Comparison of ENCODE assay signal across 8 cellular contexts in the genomic region with DNA sequence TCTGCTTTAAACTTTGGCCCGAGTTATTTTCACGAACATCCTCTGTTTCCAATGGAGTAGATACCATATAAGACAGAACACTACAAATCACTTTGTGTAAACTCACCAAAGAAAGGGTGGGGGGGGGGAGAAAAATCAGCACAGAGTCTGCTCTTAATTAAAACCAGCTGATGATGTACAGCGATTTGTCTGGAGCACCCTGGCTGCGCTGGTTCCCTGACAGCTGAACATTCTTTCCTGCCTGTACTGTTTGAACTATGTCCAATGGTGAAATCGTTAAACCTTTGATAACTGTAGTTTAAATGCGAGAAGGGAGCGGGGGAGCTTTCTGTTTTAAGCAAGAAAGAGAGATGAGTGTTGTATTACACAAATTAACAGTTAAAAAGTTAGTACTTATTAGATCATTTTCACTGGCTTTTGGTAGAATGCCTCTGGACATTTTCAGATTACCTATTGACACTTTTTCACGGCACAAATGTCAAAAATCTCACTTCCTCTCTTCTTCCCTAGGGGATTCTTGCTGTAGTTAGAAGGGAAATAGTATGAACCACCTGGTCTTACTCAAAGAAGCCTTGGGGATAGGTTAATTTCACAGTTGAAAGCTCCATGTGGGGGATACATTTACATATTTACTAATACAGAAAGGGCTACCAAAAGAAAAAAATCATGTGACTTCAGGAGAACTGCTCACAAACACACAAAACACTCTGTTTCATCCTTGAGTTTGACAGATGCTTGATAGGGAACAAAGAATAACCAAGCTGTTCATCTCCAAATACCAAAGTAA.
DNase-seq lines count a peak whose midpoint lies in the region; ATAC-seq, FAIRE-seq and TF ChIP-seq lines count a peak whose summit lies in the region.

No MANE protein-coding gene starts in this region.

- peaks cover 4% of the 10 kb centered on the region for H3K9me3 Mint-ChIP-seq in mesothelial cell of epicardium
- H3K9me3 Mint-ChIP-seq in naive thymus-derived CD8-positive, alpha-beta T cell, result peaks cover 0 to 4% (median 0%) of the 10 kb centered on the region in 9 donors

- no peak overlapping the region for H3K4me3 Mint-ChIP-seq in mesothelial cell of epicardium
- peak overlapping the region in 1 of 10 donors; percentile 36 for H3K4me3 Mint-ChIP-seq in naive thymus-derived CD8-positive, alpha-beta T cell

- no peaks in the 10 kb centered on the region for H3K27me3 Mint-ChIP-seq in mesothelial cell of epicardium (ENCODE audit: low read depth)
- peaks cover 0 to 4% (median 0%) of the 10 kb centered on the region in 5 donors for H3K27me3 Mint-ChIP-seq in naive thymus-derived CD8-positive, alpha-beta T cell

- no peaks in the 10 kb centered on the region for H3K9me3 ChIP-seq in Karpas-422 (ENCODE audit: low read length)

- peak overlapping the region; percentile 91 for H3K27ac ChIP-seq in Karpas-422 (ENCODE audit: low read length)

- ATAC-seq in GM21576 (IDR thresholded peaks at IDR 0.05; ENCODE audit: unreplicated experiment), result peak; percentile 92
- ATAC-seq in naive thymus-derived CD8-positive, alpha-beta T cell, result no peak

- peak overlapping the region; percentile 78 for H3K4me2 ChIP-seq in Karpas-422 (ENCODE audit: low read depth, low read length, poor library complexity, severe bottlenecking)

- peak; percentile 63 for FAIRE-seq in GM12891 (lab: Jason Lieb, UNC)

- H2AFZ ChIP-seq in Karpas-422 (ENCODE audit: low read length), result no peak overlapping the region

- H3K79me2 ChIP-seq in Karpas-422 (ENCODE audit: low read length), result no peaks in the 10 kb centered on the region

- no peaks in the 10 kb centered on the region for H4K20me1 ChIP-seq in Karpas-422 (ENCODE audit: insufficient read depth, low read depth, low read length)

- POLR2A ChIA-PET in naive thymus-derived CD8-positive, alpha-beta T cell (lab: Charles Lee), result no interaction called here

- H3K36me3 Mint-ChIP-seq in mesothelial cell of epicardium, result no peaks in the 10 kb centered on the region
- H3K36me3 Mint-ChIP-seq in naive thymus-derived CD8-positive, alpha-beta T cell, result no peaks in the 10 kb centered on the region

- TF ChIP-seq POLR2A in GM12891 (IDR thresholded peaks at IDR 0.05; ENCODE audit: low read depth, low read length), result no peak

- peaks cover 45% of the 10 kb centered on the region for H3K4me1 ChIP-seq in Karpas-422 (ENCODE audit: low read length)

- H3K36me3 ChIP-seq in Karpas-422 (ENCODE audit: insufficient read depth, low read length), result no peaks in the 10 kb centered on the region

- peak overlapping the region; percentile 38 for H3K4me3 ChIP-seq in Karpas-422 (ENCODE audit: low read length)

- H3K9me2 ChIP-seq in Karpas-422 (replicated peaks; ENCODE audit: insufficient read depth, low read length), result no peaks in the 10 kb centered on the region

- TF ChIP-seq CTCF in mesothelial cell of epicardium (IDR thresholded peaks at IDR 0.05; ENCODE audit: unreplicated experiment), result no peak

- no peaks in the 10 kb centered on the region for H3K27me3 ChIP-seq in Karpas-422 (ENCODE audit: low read length)

- H3K4me1 Mint-ChIP-seq in mesothelial cell of epicardium, result peaks cover 27% of the 10 kb centered on the region
- H3K4me1 Mint-ChIP-seq in naive thymus-derived CD8-positive, alpha-beta T cell, result peaks cover 0 to 6% (median 1%) of the 10 kb centered on the region in 4 donors

- peak overlapping the region; percentile 57 for H3K27ac Mint-ChIP-seq in mesothelial cell of epicardium
- H3K27ac Mint-ChIP-seq in naive thymus-derived CD8-positive, alpha-beta T cell, result peak overlapping the region in 1 of 10 donors; percentile 37

- H3K9ac ChIP-seq in Karpas-422 (ENCODE audit: low read length), result peak overlapping the region; percentile 52

- DNase-seq in GM12891 (ENCODE audit: insufficient read length, low spot score), result no peak
- DNase-seq in Karpas-422, result peak; percentile 94
- peak in 1 of 2 experiments; percentile 34 for DNase-seq in mesothelial cell of epicardium (ENCODE audit: low spot score in 2 of 2, unreplicated experiment in 2 of 2)
- no peak for DNase-seq in stimulated activated CD4-positive, alpha-beta T cell treated with anti-CD3 and anti-CD28 coated beads, Interleukin-4, amount 100 ng/mL, for 24 hours
- no peak for DNase-seq in putamen (ENCODE audit: low spot score)
- DNase-seq in naive thymus-derived CD8-positive, alpha-beta T cell, result no peak
- DNase-seq in NCI-H2107 treated with DMSO at 0.1 percent for 48 hours (lab: John Stamatoyannopoulos, UW; ENCODE audit: unreplicated experiment), result no peak

TF ChIP-seq in GM12891, 5 proteins besides CTCF, POLR2A, EP300 and RAD21:
- peak; percentile 98 for TF ChIP-seq SPI1 (IDR thresholded peaks at IDR 0.05; ENCODE audit: low read depth, low read length)
- TF ChIP-seq POU2F2 (IDR thresholded peaks at IDR 0.05; ENCODE audit: low read depth, low read length), result peak; percentile 69; the same call in 1 of the 2 replicates
- no peak for TF ChIP-seq TAF1 (IDR thresholded peaks at IDR 0.05; ENCODE audit: low read depth, low read length)
- TF ChIP-seq PAX5 (IDR thresholded peaks at IDR 0.05; ENCODE audit: insufficient read depth, low read length, severe bottlenecking), result no peak
TF ChIP-seq in GM12891: peak in this region for 2.
